In genomic region chr21:26795866-26796329, GRCh38 we compare ENCODE assay signal across 8 cellular contexts. TPM values are rescaled to one million over a fixed set of nuclear protein-coding genes. Genes with fewer than 3 reads are reported as not detected.
A peak's percentile ranks its signal among the peaks of the same experiment; 100 is the strongest.
DNase-seq lines count a peak whose midpoint lies in the region; ATAC-seq and TF ChIP-seq lines count a peak whose summit lies in the region.

No MANE protein-coding gene starts in this region.

- CTCF ChIA-PET in CD8-positive, alpha-beta T cell (lab: Charles Lee) = no interaction called here

- no peak overlapping the region for H3K4me3 Mint-ChIP-seq in nephron progenitor cell
- no peak overlapping the region for H3K4me3 Mint-ChIP-seq in CD8-positive, alpha-beta T cell

- H3K27me3 Mint-ChIP-seq in nephron progenitor cell (ENCODE audit: low read depth, poor library complexity) = peaks cover 7% of the 10 kb centered on the region
- no peaks in the 10 kb centered on the region for H3K27me3 Mint-ChIP-seq in CD8-positive, alpha-beta T cell (ENCODE audit: low read depth)

- H3K4me3 ChIP-seq in esophagus squamous epithelium = no peak overlapping the region
- no peak overlapping the region for H3K4me3 ChIP-seq in CD8-positive, alpha-beta T cell (ENCODE audit: low read depth, low read length)
- no peak overlapping the region for H3K4me3 ChIP-seq in H7 (ENCODE audit: insufficient read depth, low read depth, low read length)

- H3K27me3 ChIP-seq in esophagus squamous epithelium (no peaks in the 10 kb centered on the region), H7 (ENCODE audit: control insufficient read depth, insufficient read depth, low read length) (no peaks in the 10 kb centered on the region)
- no peaks in the 10 kb centered on the region for H3K27me3 ChIP-seq in CD8-positive, alpha-beta T cell (ENCODE audit: insufficient read depth, low read length)

- H3K9me3 ChIP-seq in esophagus squamous epithelium = no peaks in the 10 kb centered on the region
- H3K9me3 ChIP-seq in CD8-positive, alpha-beta T cell (ENCODE audit: low read length) = no peaks in the 10 kb centered on the region

- intact Hi-C loops in esophagus squamous epithelium (cut with DNase I) = no loop called here
- intact Hi-C loops in CD8-positive, alpha-beta T cell (cut with DNase I, micrococcal nuclease) = no loop called here

- 21 to 25% methylated on average over 6 of the region's 6 CpGs for WGBS in esophagus squamous epithelium, 2 donors

- H3K9me3 Mint-ChIP-seq in nephron progenitor cell = peaks cover 9% of the 10 kb centered on the region
- H3K9me3 Mint-ChIP-seq in CD8-positive, alpha-beta T cell = peaks cover 2% of the 10 kb centered on the region

- ATAC-seq in CD8-positive, alpha-beta T cell = no peak

- no peak for TF ChIP-seq POLR2A in esophagus squamous epithelium (IDR thresholded peaks at IDR 0.05)

- POLR2A ChIA-PET in CD8-positive, alpha-beta T cell (lab: Charles Lee) = no interaction called here

- no peaks in the 10 kb centered on the region for H3K36me3 ChIP-seq in esophagus squamous epithelium
- no peaks in the 10 kb centered on the region for H3K36me3 ChIP-seq in CD8-positive, alpha-beta T cell (ENCODE audit: insufficient read depth, low read length)
- no peaks in the 10 kb centered on the region for H3K36me3 ChIP-seq in H7 (replicated peaks; ENCODE audit: control insufficient read depth, insufficient read depth, low read length)

- peak overlapping the region in 3 of 4 donors; percentile 54 to 77 (median 73) for H3K27ac ChIP-seq in esophagus squamous epithelium
- no peak overlapping the region for H3K27ac ChIP-seq in CD8-positive, alpha-beta T cell (ENCODE audit: low read depth, low read length)

- H3K4me1 Mint-ChIP-seq in nephron progenitor cell = peaks cover 30% of the 10 kb centered on the region
- no peaks in the 10 kb centered on the region for H3K4me1 Mint-ChIP-seq in CD8-positive, alpha-beta T cell (ENCODE audit: low read depth)

- no peaks in the 10 kb centered on the region for H3K36me3 Mint-ChIP-seq in nephron progenitor cell (ENCODE audit: low read depth)
- no peaks in the 10 kb centered on the region for H3K36me3 Mint-ChIP-seq in CD8-positive, alpha-beta T cell

- H3K27ac Mint-ChIP-seq in nephron progenitor cell = peak overlapping the region; percentile 52
- no peak overlapping the region for H3K27ac Mint-ChIP-seq in CD8-positive, alpha-beta T cell

- DNase-seq in AG09319 (ENCODE audit: extremely low read depth, low read depth) = peak; percentile 85
- peak; percentile 77 for DNase-seq in NCI-H69 (lab: John Stamatoyannopoulos, UW)
- DNase-seq in esophagus squamous epithelium (lab: John Stamatoyannopoulos, UW) = no peak
- DNase-seq in nephron progenitor cell = no peak
- DNase-seq in NK-92 treated with Interleukin-12 subunit alpha and Interleukin-12 subunit beta, amount 100 ng/mL, for 24 hours (lab: John Stamatoyannopoulos, UW) = no peak
- no peak for DNase-seq in CD8-positive, alpha-beta T cell
- no peak for DNase-seq in NCI-H146 (lab: John Stamatoyannopoulos, UW)
- DNase-seq in H7 = no peak

- H3K4me1 ChIP-seq in esophagus squamous epithelium = peaks cover 0 to 12% (median 4%) of the 10 kb centered on the region in 3 donors
- H3K4me1 ChIP-seq in CD8-positive, alpha-beta T cell (ENCODE audit: insufficient read depth, low read length) = no peaks in the 10 kb centered on the region

- TF ChIP-seq CTCF in AG09319 (IDR thresholded peaks at IDR 0.05; ENCODE audit: low read depth, low read length) = no peak
- TF ChIP-seq CTCF in esophagus squamous epithelium (IDR thresholded peaks at IDR 0.05) = no peak
- no peak for TF ChIP-seq CTCF in nephron progenitor cell (IDR thresholded peaks at IDR 0.05)
- no peak for TF ChIP-seq CTCF in CD8-positive, alpha-beta T cell (IDR thresholded peaks at IDR 0.05)

RNA-seq across cellular contexts. Expression of gene ADAMTS1, which starts 49.3 kb away (rescaled TPM):
- total RNA-seq in esophagus squamous epithelium = 10 to 100 TPM in 3 of 4 donors, 1 to 10 TPM in 1; 2.8 to 33.0 (median 19.3) TPM
- total RNA-seq in CD8-positive, alpha-beta T cell = not detected
- total RNA-seq in H7 (2014; rRNA removed; shearing (Covaris generic)) = 17.6 and 21.1 TPM in 2 replicates

Comparison
In these comparisons a context has a peak if more than half of its experiments do, and no peak if none do; other contexts are left out.
1. DNase-seq: peak in AG09319 (single experiment) and NCI-H69 (single experiment); none in esophagus squamous epithelium (single experiment), nephron progenitor cell (single experiment), NK-92 treated with Interleukin-12 subunit alpha and Interleukin-12 subunit beta, amount 100 ng/mL, for 24 hours (single experiment), CD8-positive, alpha-beta T cell (0 of 7), NCI-H146 (single experiment) and H7 (single experiment).